Comparison of ENCODE assay signal across 17 cellular contexts in the genomic region with DNA sequence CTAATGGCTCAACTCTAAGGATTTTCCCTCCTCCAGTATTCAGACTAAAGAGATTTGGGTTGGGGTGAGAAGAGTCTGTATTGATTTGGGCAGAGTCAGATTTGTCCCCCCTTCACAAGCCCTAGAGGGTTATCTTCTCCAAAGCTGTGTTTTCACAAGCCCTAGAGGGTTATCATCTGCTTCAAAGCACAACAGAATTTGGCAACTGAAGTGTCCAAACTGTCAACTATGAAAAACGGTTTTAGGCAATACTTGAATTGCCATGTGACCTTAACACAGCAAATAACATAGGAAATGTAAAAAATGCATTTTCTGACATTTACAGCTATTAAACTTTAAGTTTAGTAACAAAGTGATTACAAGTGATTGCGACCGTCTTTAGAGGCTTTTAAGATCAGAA.
"Had no signal": no experiment of that assay in that cellular context is flagged by ENCODE, and none has a peak within 500 bp of the region (broad histone marks: within the 10 kb centered on the region; RNA-seq: fewer than 3 reads in every experiment).

No MANE protein-coding gene starts in this region.

- H3K4me2 ChIP-seq: smooth muscle cell had no signal

- H3K9me3 ChIP-seq: heart right ventricle, left lung, tibial artery, vagina had no signal

- H3K27me3 Mint-ChIP-seq: dendritic cell treated with granulocyte-macrophage colony-stimulating factor and Interleukin-4, amounts not matched to agents 40 ng/mL and 50 ng/mL, for 4 days had no signal

- ATAC-seq: activated naive CD4-positive, alpha-beta T cell treated with anti-CD3 and anti-CD28 coated beads, Interleukin-2, amount 50 U/mL, for 72 hours; effector memory CD8-positive, alpha-beta T cell; foreskin keratinocyte; heart right ventricle; left lung; stimulated activated effector memory CD8-positive, alpha-beta T cell treated with anti-CD3 and anti-CD28 coated beads, Interleukin-12 subunit alpha, Interleukin-12 subunit beta, amount 100 ng/mL, for 72 hours had no signal

- H3K9me3 Mint-ChIP-seq: activated naive CD4-positive, alpha-beta T cell treated with anti-CD3 and anti-CD28 coated beads, Interleukin-2, amount 50 U/mL, for 72 hours; activated T-cell treated with anti-CD3 and anti-CD28 coated beads, Interleukin-2, amount 50 U/mL, for 24 hours; dendritic cell treated with granulocyte-macrophage colony-stimulating factor and Interleukin-4, amounts not matched to agents 40 ng/mL and 50 ng/mL, for 4 days; effector memory CD8-positive, alpha-beta T cell; stimulated activated effector memory CD8-positive, alpha-beta T cell treated with anti-CD3 and anti-CD28 coated beads, Interleukin-12 subunit alpha, Interleukin-12 subunit beta, amount 100 ng/mL, for 72 hours; T-helper 1 cell treated with Interleukin-12 subunit alpha and Interleukin-12 subunit beta and Interleukin-4 antibody, amounts not matched to agents 30 μg/mL and 1 μg/mL, for 36 hours had no signal

- H3K27ac Mint-ChIP-seq: activated naive CD4-positive, alpha-beta T cell treated with anti-CD3 and anti-CD28 coated beads, Interleukin-2, amount 50 U/mL, for 72 hours; activated T-cell treated with anti-CD3 and anti-CD28 coated beads, Interleukin-2, amount 50 U/mL, for 24 hours; dendritic cell treated with granulocyte-macrophage colony-stimulating factor and Interleukin-4, amounts not matched to agents 40 ng/mL and 50 ng/mL, for 4 days; effector memory CD8-positive, alpha-beta T cell; stimulated activated effector memory CD8-positive, alpha-beta T cell treated with anti-CD3 and anti-CD28 coated beads, Interleukin-12 subunit alpha, Interleukin-12 subunit beta, amount 100 ng/mL, for 72 hours; T-helper 1 cell treated with Interleukin-12 subunit alpha and Interleukin-12 subunit beta and Interleukin-4 antibody, amounts not matched to agents 30 μg/mL and 1 μg/mL, for 36 hours had no signal

- H3K4me3 Mint-ChIP-seq: activated T-cell treated with anti-CD3 and anti-CD28 coated beads, Interleukin-2, amount 50 U/mL, for 24 hours; dendritic cell treated with granulocyte-macrophage colony-stimulating factor and Interleukin-4, amounts not matched to agents 40 ng/mL and 50 ng/mL, for 4 days; effector memory CD8-positive, alpha-beta T cell; stimulated activated effector memory CD8-positive, alpha-beta T cell treated with anti-CD3 and anti-CD28 coated beads, Interleukin-12 subunit alpha, Interleukin-12 subunit beta, amount 100 ng/mL, for 72 hours; T-helper 1 cell treated with Interleukin-12 subunit alpha and Interleukin-12 subunit beta and Interleukin-4 antibody, amounts not matched to agents 30 μg/mL and 1 μg/mL, for 36 hours had no signal

- H3K27me3 ChIP-seq: foreskin keratinocyte, heart right ventricle, left lung, tibial artery, vagina had no signal

- H3K4me1 Mint-ChIP-seq: stimulated activated effector memory CD8-positive, alpha-beta T cell treated with anti-CD3 and anti-CD28 coated beads, Interleukin-12 subunit alpha, Interleukin-12 subunit beta, amount 100 ng/mL, for 72 hours had no signal

- H3K4me3 ChIP-seq: heart right ventricle, left lung, smooth muscle cell, tibial artery, vagina had no signal

- H3K36me3 Mint-ChIP-seq: activated naive CD4-positive, alpha-beta T cell treated with anti-CD3 and anti-CD28 coated beads, Interleukin-2, amount 50 U/mL, for 72 hours; stimulated activated effector memory CD8-positive, alpha-beta T cell treated with anti-CD3 and anti-CD28 coated beads, Interleukin-12 subunit alpha, Interleukin-12 subunit beta, amount 100 ng/mL, for 72 hours had no signal

- H3K36me3 ChIP-seq: heart right ventricle, left lung, tibial artery, vagina had no signal

- DNase-seq: activated CD4-positive, alpha-beta T cell treated with anti-CD3 and anti-CD28 coated beads, Interleukin-2, amount 50 U/mL, for 4 hours; activated CD4-positive, CD25-positive, alpha-beta regulatory T cell treated with anti-CD3 and anti-CD28 coated beads, Interleukin-2, amount 50 U/mL, for 72 hours; activated effector memory CD4-positive, alpha-beta T cell treated with Interleukin-2 at 50 U/mL for 16 hours; activated T-cell treated with anti-CD3 and anti-CD28 coated beads, Interleukin-2, amount 50 U/mL, for 24 hours; cerebellar nuclear complex; effector memory CD8-positive, alpha-beta T cell; foreskin keratinocyte; heart right ventricle; left lung; retina; tibial artery had no signal
